Comparison of ENCODE assay signal across 16 cellular contexts in genomic region chr11:82995276-82995675, GRCh38.
DNase-seq lines count a peak whose midpoint lies in the region; ATAC-seq and TF ChIP-seq lines count a peak whose summit lies in the region.
"Had no signal": no experiment of that assay in that cellular context is flagged by ENCODE, and none has a peak within 500 bp of the region (broad histone marks: within the 10 kb centered on the region; RNA-seq: fewer than 3 reads in every experiment).

No MANE protein-coding gene starts in this region.

- H3K9ac ChIP-seq in SK-N-SH: no peak overlapping the region
- peak overlapping the region; percentile 84 for H3K9ac ChIP-seq in OCI-LY3 (ENCODE audit: low read length)
- no peak overlapping the region for H3K9ac ChIP-seq in smooth muscle cell (ENCODE audit: low read depth)

- H3K4me1 ChIP-seq in SK-N-SH (ENCODE audit: control insufficient read depth in 1 of 2, insufficient read depth in 2 of 2, low read depth in 1 of 2, low read length in 1 of 2) (peaks cover 5 to 20% of the 10 kb centered on the region in 2 experiments), OCI-LY3 (ENCODE audit: low read length) (peaks cover 96% of the 10 kb centered on the region), esophagus muscularis mucosa (peaks cover 60 to 70% (median 61%) of the 10 kb centered on the region in 4 donors), smooth muscle cell (ENCODE audit: low read depth) (peaks cover 20% of the 10 kb centered on the region)

- H3K79me2 ChIP-seq in SK-N-SH (ENCODE audit: insufficient read depth) (no peaks in the 10 kb centered on the region), OCI-LY3 (ENCODE audit: low read length) (peaks cover 97% of the 10 kb centered on the region), smooth muscle cell (ENCODE audit: low read depth) (peaks cover 9% of the 10 kb centered on the region)
- H3K79me2 ChIP-seq: hepatocyte had no signal

- H3K4me3 ChIP-seq in SK-N-SH (ENCODE audit: low read depth in 2 of 2, low read length in 1 of 2): no peak overlapping the region
- H3K4me3 ChIP-seq in OCI-LY3 (ENCODE audit: low read length): peak overlapping the region; percentile 68
- no peak overlapping the region for H3K4me3 ChIP-seq in esophagus muscularis mucosa
- no peak overlapping the region for H3K4me3 ChIP-seq in smooth muscle cell
- H3K4me3 ChIP-seq: hepatocyte, pancreas had no signal

- H3K9me2 ChIP-seq in SK-N-SH: no peaks in the 10 kb centered on the region

- WGBS in SK-N-SH (ENCODE audit: low lambda C conversion rate): 65% methylated on average over 2 of the region's 2 CpGs
- 39% methylated on average over 2 of the region's 2 CpGs for WGBS in esophagus muscularis mucosa
- 49% methylated on average over 2 of the region's 2 CpGs for WGBS in smooth muscle cell (ENCODE audit: low lambda C conversion rate)

- intact Hi-C loops in esophagus muscularis mucosa (cut with DNase I): loop anchor here (10.0 kb wide), 3 partner anchors 50 to 160 kb away; partner anchors contain the start of genes PCF11 and RAB30

- peaks cover 2% of the 10 kb centered on the region for H3K27me3 Mint-ChIP-seq in glutamatergic neuron (ENCODE audit: unreplicated experiment)
- H3K27me3 Mint-ChIP-seq: CD4-positive, CD25-positive, alpha-beta regulatory T cell had no signal

- H3K9me3 ChIP-seq in SK-N-SH (no peaks in the 10 kb centered on the region), OCI-LY3 (ENCODE audit: insufficient read depth, low read length) (no peaks in the 10 kb centered on the region), esophagus muscularis mucosa (no peaks in the 10 kb centered on the region), smooth muscle cell (replicated peaks; ENCODE audit: low read depth) (no peaks in the 10 kb centered on the region)
- H3K9me3 ChIP-seq: pancreas had no signal

- H3K4me2 ChIP-seq in SK-N-SH (no peak overlapping the region), OCI-LY3 (ENCODE audit: low read length) (peak overlapping the region; percentile 87), smooth muscle cell (peak overlapping the region; percentile 11)
- H3K4me2 ChIP-seq: hepatocyte had no signal

- H3K27me3 ChIP-seq in SK-N-SH (ENCODE audit: insufficient read depth) (no peaks in the 10 kb centered on the region), OCI-LY3 (ENCODE audit: low read depth, low read length) (no peaks in the 10 kb centered on the region), esophagus muscularis mucosa (no peaks in the 10 kb centered on the region), smooth muscle cell (ENCODE audit: low read depth) (no peaks in the 10 kb centered on the region)
- H3K27me3 ChIP-seq: hepatocyte, pancreas had no signal

- H3K27ac Mint-ChIP-seq in glutamatergic neuron (ENCODE audit: unreplicated experiment): no peak overlapping the region

- H3K9me3 Mint-ChIP-seq in glutamatergic neuron (ENCODE audit: unreplicated experiment): no peaks in the 10 kb centered on the region
- H3K9me3 Mint-ChIP-seq: CD4-positive, CD25-positive, alpha-beta regulatory T cell had no signal

- H2AFZ ChIP-seq in SK-N-SH (ENCODE audit: low read depth): no peak overlapping the region
- no peak overlapping the region for H2AFZ ChIP-seq in OCI-LY3 (ENCODE audit: low read depth, low read length)
- H2AFZ ChIP-seq in smooth muscle cell (ENCODE audit: low read depth): no peak overlapping the region
- H2AFZ ChIP-seq: hepatocyte had no signal

- no peak for TF ChIP-seq CTCF in SK-N-SH (IDR thresholded peaks at IDR 0.05)
- TF ChIP-seq CTCF in OCI-LY3 (IDR thresholded peaks at IDR 0.05; ENCODE audit: low read depth, low read length): no peak
- TF ChIP-seq CTCF in esophagus muscularis mucosa (IDR thresholded peaks at IDR 0.05): no peak
- no peak for TF ChIP-seq CTCF in smooth muscle cell (IDR thresholded peaks at IDR 0.05; ENCODE audit: borderline replicate concordance, insufficient read depth, poor library complexity, severe bottlenecking)
- TF ChIP-seq CTCF in glutamatergic neuron (IDR thresholded peaks at IDR 0.05; ENCODE audit: partially characterized antibody, unreplicated experiment): no peak

- H3K27ac ChIP-seq in SK-N-SH (ENCODE audit: low read depth in 2 of 2, low read length in 1 of 2): peak overlapping the region; percentile 34 to 68; a peak in 2 of 4 replicates
- H3K27ac ChIP-seq in OCI-LY3 (ENCODE audit: low read length): peak overlapping the region; percentile 95
- peak overlapping the region in 3 of 4 donors; percentile 28 to 39 (median 28) for H3K27ac ChIP-seq in esophagus muscularis mucosa (replicated peaks in 1 of 4)
- peak overlapping the region; percentile 61 for H3K27ac ChIP-seq in smooth muscle cell (ENCODE audit: low read depth)
- H3K27ac ChIP-seq in substantia nigra (ENCODE audit: low read depth, low read length, poor library complexity, severe bottlenecking): no peak overlapping the region
- H3K27ac ChIP-seq: 22Rv1, pancreas had no signal

- no peak for TF ChIP-seq EP300 in SK-N-SH (IDR thresholded peaks at IDR 0.05; ENCODE audit: borderline replicate concordance in 1 of 2, low read depth in 1 of 2, low read length in 1 of 2)
- no peak for TF ChIP-seq EP300 in esophagus muscularis mucosa (IDR thresholded peaks at IDR 0.05)

- no peak for TF ChIP-seq RAD21 in SK-N-SH (IDR thresholded peaks at IDR 0.05; ENCODE audit: low read length)

- H3F3A ChIP-seq in SK-N-SH (replicated peaks; ENCODE audit: insufficient read depth) (peaks cover 3% of the 10 kb centered on the region), smooth muscle cell (ENCODE audit: low read depth) (peaks cover 19% of the 10 kb centered on the region)

- ATAC-seq in SK-N-SH treated with all-trans-retinoic acid at 6 μM for 48 hours: no peak
- ATAC-seq: HepG2 had no signal

- peaks cover 32% of the 10 kb centered on the region for H3K4me1 Mint-ChIP-seq in glutamatergic neuron (ENCODE audit: low read depth, unreplicated experiment)

- H3K4me3 Mint-ChIP-seq in glutamatergic neuron (ENCODE audit: unreplicated experiment): no peak overlapping the region
- H3K4me3 Mint-ChIP-seq: CD4-positive, CD25-positive, alpha-beta regulatory T cell had no signal

- no peak for TF ChIP-seq POLR2A in esophagus muscularis mucosa (IDR thresholded peaks at IDR 0.05; ENCODE audit: low read depth)

- H4K20me1 ChIP-seq in SK-N-SH (ENCODE audit: insufficient read depth) (no peaks in the 10 kb centered on the region), OCI-LY3 (ENCODE audit: insufficient read depth, low read length) (peaks cover 23% of the 10 kb centered on the region; the same call in 1 of the 2 replicates), smooth muscle cell (ENCODE audit: low read depth) (peaks cover 31% of the 10 kb centered on the region)

- POLR2A ChIA-PET in SK-N-SH (lab: Yijun Ruan, JAX): no interaction called here

- no peaks in the 10 kb centered on the region for H3K36me3 Mint-ChIP-seq in glutamatergic neuron (ENCODE audit: unreplicated experiment)

- H3K36me3 ChIP-seq in SK-N-SH (replicated peaks in 1 of 2; ENCODE audit: control insufficient read depth in 1 of 2, insufficient read depth in 2 of 2, low read length in 1 of 2) (peaks cover 0 to 8% of the 10 kb centered on the region in 2 experiments), OCI-LY3 (replicated peaks; ENCODE audit: low read depth, low read length) (peaks cover 53% of the 10 kb centered on the region), esophagus muscularis mucosa (peaks cover 0 to 9% (median 0%) of the 10 kb centered on the region in 4 donors), smooth muscle cell (ENCODE audit: low read depth) (no peaks in the 10 kb centered on the region)
- H3K36me3 ChIP-seq: pancreas had no signal

- CTCF ChIA-PET in SK-N-SH (lab: Yijun Ruan, JAX): interaction anchor here (0.8 kb wide), 1 partner anchor 128 kb away, joined by 3 read pairs; no protein-coding TSS in a partner anchor

- DNase-seq in SK-N-SH: no peak
- DNase-seq in esophagus muscularis mucosa (ENCODE audit: extremely low spot score): no peak
- DNase-seq in smooth muscle cell (lab: John Stamatoyannopoulos, UW; ENCODE audit: unreplicated experiment): no peak
- no peak for DNase-seq in glutamatergic neuron
- no peak for DNase-seq in substantia nigra (lab: John Stamatoyannopoulos, UW)
- no peak for DNase-seq in kidney glomerular epithelial cell (lab: John Stamatoyannopoulos, UW)
- DNase-seq: activated CD4-positive, CD25-positive, alpha-beta regulatory T cell; DND-41; NCI-H748 treated with DMSO at 0.1 percent for 48 hours; pancreas had no signal

TF ChIP-seq in SK-N-SH, 30 proteins besides CTCF, POLR2A, EP300 and RAD21:
- TF ChIP-seq GATA2 (CRISPR knock-in tag; IDR thresholded peaks at IDR 0.05) (no peak), TCF12 (IDR thresholded peaks at IDR 0.05) (peak; percentile 47; the same call in 1 of the 2 replicates)

TF ChIP-seq in SK-N-SH treated with all-trans-retinoic acid at 6 μM for 48 hours, 23 proteins besides CTCF, POLR2A, EP300 and RAD21 (continues in another document):
- TF ChIP-seq ARNTL (CRISPR knock-in tag; IDR thresholded peaks at IDR 0.05; ENCODE audit: borderline replicate concordance, low read depth) (no peak), TCF4 (CRISPR knock-in tag; IDR thresholded peaks at IDR 0.05; ENCODE audit: borderline replicate concordance) (no peak), ZFP30 (CRISPR knock-in tag; IDR thresholded peaks at IDR 0.05) (no peak), PATZ1 (CRISPR knock-in tag; IDR thresholded peaks at IDR 0.05; ENCODE audit: borderline replicate concordance) (no peak), SNAI2 (CRISPR knock-in tag; IDR thresholded peaks at IDR 0.05) (no peak), ZNF565 (CRISPR knock-in tag; conservative IDR thresholded peaks at IDR 0.05; ENCODE audit: low read depth) (no peak)
